ENCODE assay signal across 9 cellular contexts in genomic region chr3:23726811-23727548, GRCh38.
DNase-seq lines count a peak whose midpoint lies in the region; ATAC-seq and TF ChIP-seq lines count a peak whose summit lies in the region.
"Had no signal": no experiment of that assay in that cellular context is flagged by ENCODE, and none has a peak within 500 bp of the region (broad histone marks: within the 10 kb centered on the region; RNA-seq: fewer than 3 reads in every experiment).

No MANE protein-coding gene starts in this region.

- H3K27me3 Mint-ChIP-seq in activated CD4-positive, alpha-beta memory T cell treated with anti-CD3 and anti-CD28 coated beads for 36 hours, result no peaks in the 10 kb centered on the region
- no peaks in the 10 kb centered on the region for H3K27me3 Mint-ChIP-seq in activated CD4-positive, alpha-beta memory T cell treated with anti-CD3 and anti-CD28 coated beads, Interleukin-2, amount 10 ng/mL, durations not matched to agents 7 days and 5 days
- peaks cover 13% of the 10 kb centered on the region for H3K27me3 Mint-ChIP-seq in nephron (ENCODE audit: low read depth)

- POLR2A ChIA-PET in activated CD4-positive, alpha-beta memory T cell treated with anti-CD3 and anti-CD28 coated beads for 36 hours (lab: Charles Lee), result interaction anchor here (0.5 to 0.9 kb wide), 2 partner anchors 13 to 41 kb away, joined by 3 to 4 read pairs; no protein-coding TSS in a partner anchor
- POLR2A ChIA-PET in activated CD4-positive, alpha-beta memory T cell treated with anti-CD3 and anti-CD28 coated beads, Interleukin-2, amount 10 ng/mL, durations not matched to agents 7 days and 5 days (lab: Charles Lee), result no interaction called here

- peaks cover 8% of the 10 kb centered on the region for H3K4me1 Mint-ChIP-seq in activated CD4-positive, alpha-beta memory T cell treated with anti-CD3 and anti-CD28 coated beads for 36 hours (ENCODE audit: low read depth)
- H3K4me1 Mint-ChIP-seq in activated CD4-positive, alpha-beta memory T cell treated with anti-CD3 and anti-CD28 coated beads, Interleukin-2, amount 10 ng/mL, durations not matched to agents 7 days and 5 days, result peaks cover 11% of the 10 kb centered on the region
- peaks cover 18% of the 10 kb centered on the region for H3K4me1 Mint-ChIP-seq in nephron

- H3K9me3 Mint-ChIP-seq in activated CD4-positive, alpha-beta memory T cell treated with anti-CD3 and anti-CD28 coated beads for 36 hours, result no peaks in the 10 kb centered on the region
- no peaks in the 10 kb centered on the region for H3K9me3 Mint-ChIP-seq in activated CD4-positive, alpha-beta memory T cell treated with anti-CD3 and anti-CD28 coated beads, Interleukin-2, amount 10 ng/mL, durations not matched to agents 7 days and 5 days
- no peaks in the 10 kb centered on the region for H3K9me3 Mint-ChIP-seq in nephron

- ATAC-seq in GM21737 (IDR thresholded peaks at IDR 0.05; ENCODE audit: unreplicated experiment) (peak; percentile 78), HG03457 (IDR thresholded peaks at IDR 0.05; ENCODE audit: unreplicated experiment) (peak; percentile 56)

- no peak for TF ChIP-seq CTCF in nephron (IDR thresholded peaks at IDR 0.05; ENCODE audit: unreplicated experiment in 3 of 3)

- no peak overlapping the region for H3K4me3 Mint-ChIP-seq in activated CD4-positive, alpha-beta memory T cell treated with anti-CD3 and anti-CD28 coated beads for 36 hours
- H3K4me3 Mint-ChIP-seq in activated CD4-positive, alpha-beta memory T cell treated with anti-CD3 and anti-CD28 coated beads, Interleukin-2, amount 10 ng/mL, durations not matched to agents 7 days and 5 days, result no peak overlapping the region
- H3K4me3 Mint-ChIP-seq in nephron, result no peak overlapping the region

- intact Hi-C loops in activated CD4-positive, alpha-beta memory T cell treated with anti-CD3 and anti-CD28 coated beads for 36 hours (cut with micrococcal nuclease), result loop anchor here (1.0 kb wide), 4 partner anchors 13 to 70 kb away; no protein-coding TSS in a partner anchor
- intact Hi-C loops in cardiac septum (cut with DNase I), result no loop called here

- no peaks in the 10 kb centered on the region for H3K36me3 Mint-ChIP-seq in activated CD4-positive, alpha-beta memory T cell treated with anti-CD3 and anti-CD28 coated beads for 36 hours
- H3K36me3 Mint-ChIP-seq in activated CD4-positive, alpha-beta memory T cell treated with anti-CD3 and anti-CD28 coated beads, Interleukin-2, amount 10 ng/mL, durations not matched to agents 7 days and 5 days (ENCODE audit: low read depth), result no peaks in the 10 kb centered on the region
- H3K36me3 Mint-ChIP-seq in nephron (ENCODE audit: low read depth), result no peaks in the 10 kb centered on the region

- no peak overlapping the region for H3K27ac Mint-ChIP-seq in activated CD4-positive, alpha-beta memory T cell treated with anti-CD3 and anti-CD28 coated beads for 36 hours
- H3K27ac Mint-ChIP-seq in activated CD4-positive, alpha-beta memory T cell treated with anti-CD3 and anti-CD28 coated beads, Interleukin-2, amount 10 ng/mL, durations not matched to agents 7 days and 5 days, result no peak overlapping the region
- peak overlapping the region in 2 of 3 experiments; percentile 46 to 61 for H3K27ac Mint-ChIP-seq in nephron

- CTCF ChIA-PET in activated CD4-positive, alpha-beta memory T cell treated with anti-CD3 and anti-CD28 coated beads for 36 hours (lab: Charles Lee), result no interaction called here
- CTCF ChIA-PET in activated CD4-positive, alpha-beta memory T cell treated with anti-CD3 and anti-CD28 coated beads, Interleukin-2, amount 10 ng/mL, durations not matched to agents 7 days and 5 days (lab: Charles Lee), result interaction anchor here (0.7 kb wide), 1 partner anchor 124 kb away, joined by 3 read pairs; no protein-coding TSS in a partner anchor

- DNase-seq in activated CD4-positive, alpha-beta memory T cell treated with anti-CD3 and anti-CD28 coated beads for 36 hours, result peak; percentile 24
- no peak for DNase-seq in activated CD4-positive, alpha-beta memory T cell treated with anti-CD3 and anti-CD28 coated beads, Interleukin-2, amount 10 ng/mL, durations not matched to agents 7 days and 5 days
- no peak for DNase-seq in pons (ENCODE audit: low spot score)
- no peak for DNase-seq in cardiac septum (ENCODE audit: low spot score)
- DNase-seq in GM19240 (ENCODE audit: insufficient read length, low spot score), result no peak
- DNase-seq: NCI-H1092 had no signal

Comparison
In these comparisons a context has a peak if more than half of its experiments do, and no peak if none do; other contexts are left out.
1. H3K27ac Mint-ChIP-seq: peak in nephron (2 of 3); none in activated CD4-positive, alpha-beta memory T cell treated with anti-CD3 and anti-CD28 coated beads for 36 hours (single experiment) and activated CD4-positive, alpha-beta memory T cell treated with anti-CD3 and anti-CD28 coated beads, Interleukin-2, amount 10 ng/mL, durations not matched to agents 7 days and 5 days (single experiment).